Comparison of ENCODE assay signal across 25 cellular contexts in genomic region chr11:114287154-114287553, GRCh38.
"Had no signal": no experiment of that assay in that cellular context is flagged by ENCODE, and none has a peak within 500 bp of the region (broad histone marks: within the 10 kb centered on the region; RNA-seq: fewer than 3 reads in every experiment).

No MANE protein-coding gene starts in this region.

- FAIRE-seq: pancreas, small intestine, urothelium cell line had no signal

- H3K4me3 ChIP-seq: pancreas, prostate gland, right lobe of liver, sigmoid colon, stomach, thoracic aorta, thyroid gland, tibial nerve, upper lobe of left lung, vagina had no signal

- H3K27ac ChIP-seq: neutrophil, pancreas, right lobe of liver, sigmoid colon, stomach, thoracic aorta, thyroid gland, tibial nerve, upper lobe of left lung, vagina had no signal

- H3K36me3 ChIP-seq: neutrophil, pancreas, prostate gland, right lobe of liver, sigmoid colon, stomach, thoracic aorta, thyroid gland, tibial nerve, upper lobe of left lung, vagina had no signal

- DNase-seq: nephron progenitor cell; nucleus accumbens; pancreas; right cardiac atrium; right lobe of liver; sigmoid colon; small intestine; stimulated activated CD4-positive, alpha-beta T cell treated with anti-CD3 and anti-CD28 coated beads, Interleukin-15, amount 100 ng/mL, for 24 hours; stimulated activated CD4-positive, alpha-beta T cell treated with anti-CD3 and anti-CD28 coated beads, Interleukin-2, amount 100 ng/mL, for 24 hours; stimulated activated CD4-positive, alpha-beta T cell treated with anti-CD3 and anti-CD28 coated beads, Interleukin-2, amount 100 ng/mL, for 48 hours; stimulated activated CD4-positive, alpha-beta T cell treated with anti-CD3 and anti-CD28 coated beads, Interleukin-4, amount 100 ng/mL, for 24 hours; stimulated activated naive B cell treated with anti-CD40 and anti-IgM and Interleukin-4, amounts not matched to agents 10 μg/mL and 1 μg/mL and 100 μg/mL, for 72 hours; stimulated activated naive CD4-positive, alpha-beta T cell treated with Interleukin-2 at 50 U/mL for 16 hours; stomach; thyroid gland; trophoblast cell; upper lobe of left lung had no signal

- H3K27me3 ChIP-seq: neutrophil, pancreas, right lobe of liver, sigmoid colon, stomach, thyroid gland, tibial nerve, upper lobe of left lung, vagina had no signal

- H3K4me1 ChIP-seq: thyroid gland had no signal

- ATAC-seq: natural killer cell treated with Interleukin-12 subunit alpha and Interleukin-12 subunit beta and Interleukin-15 and Interleukin-18, amount 100 ng/mL, for 72 hours; pancreas; right cardiac atrium; right lobe of liver; stimulated activated effector memory CD8-positive, alpha-beta T cell treated with anti-CD3 and anti-CD28 coated beads, Interleukin-12 subunit alpha, Interleukin-12 subunit beta, amount 100 ng/mL, for 72 hours; stimulated activated naive B cell treated with anti-CD40 and anti-IgM and Interleukin-4, amounts not matched to agents 10 μg/mL and 1 μg/mL and 100 μg/mL, for 72 hours had no signal

- H3K9me3 ChIP-seq: neutrophil, pancreas, prostate gland, right lobe of liver, sigmoid colon, stomach, thoracic aorta, thyroid gland, tibial nerve, upper lobe of left lung, vagina had no signal
